Comparison of ENCODE assay signal across 20 cellular contexts in the genomic region with DNA sequence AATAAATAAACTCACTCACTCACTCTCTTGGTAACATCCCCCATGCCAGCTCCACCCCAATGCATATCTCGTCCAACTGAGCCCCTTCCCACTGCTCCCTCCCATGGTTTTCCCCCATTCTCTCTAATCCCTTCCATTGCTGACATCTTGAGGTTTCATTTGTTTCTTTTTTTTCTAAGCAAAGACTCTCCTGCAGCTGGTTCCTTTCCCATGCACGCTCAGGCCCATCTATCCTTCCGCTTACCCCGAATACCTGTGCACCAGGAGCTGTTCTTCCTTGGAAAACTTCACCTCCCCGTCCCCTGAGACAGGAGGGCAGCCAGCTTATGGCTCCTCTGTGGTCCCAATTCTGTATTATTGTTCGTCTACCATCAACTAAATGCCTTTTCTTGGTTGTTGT.
"Had no signal": no experiment of that assay in that cellular context is flagged by ENCODE, and none has a peak within 500 bp of the region (broad histone marks: within the 10 kb centered on the region; RNA-seq: fewer than 3 reads in every experiment).

No MANE protein-coding gene starts in this region.

- H3K9ac ChIP-seq: neural progenitor cell had no signal

- H3K27me3 ChIP-seq: neural progenitor cell, neutrophil, suprapubic skin, tibial artery, upper lobe of right lung had no signal

- H3K9me3 ChIP-seq: left ventricle myocardium inferior, neutrophil, suprapubic skin, thoracic aorta, tibial artery, upper lobe of right lung had no signal

- DNase-seq: hypothalamus; islet precursor cell; naive B cell; natural killer cell; nephron progenitor cell; occipital lobe; retina; stimulated activated CD4-positive, alpha-beta T cell treated with anti-CD3 and anti-CD28 coated beads, Interleukin-4, amount 100 ng/mL, for 24 hours; stimulated activated naive CD4-positive, alpha-beta T cell; tibial artery; trophoblast cell; upper lobe of right lung had no signal

- H3K4me2 ChIP-seq: neural progenitor cell had no signal

- ATAC-seq: natural killer cell; stimulated activated effector memory CD8-positive, alpha-beta T cell treated with anti-CD3 and anti-CD28 coated beads, Interleukin-12 subunit alpha, Interleukin-12 subunit beta, amount 100 ng/mL, for 72 hours had no signal

- H2AFZ ChIP-seq: neural progenitor cell had no signal

- H3K36me3 ChIP-seq: left ventricle myocardium inferior, neural progenitor cell, neutrophil, suprapubic skin, thoracic aorta, tibial artery, upper lobe of right lung had no signal

- H3K4me3 ChIP-seq: left ventricle myocardium inferior, lung, neural progenitor cell, skin epidermis, suprapubic skin, thoracic aorta, tibial artery, upper lobe of right lung had no signal

- H3K27ac ChIP-seq: neural progenitor cell, neutrophil, skin epidermis, suprapubic skin, thoracic aorta, tibial artery, upper lobe of right lung had no signal
